ENCODE assay signal across 28 cellular contexts in the genomic region with DNA sequence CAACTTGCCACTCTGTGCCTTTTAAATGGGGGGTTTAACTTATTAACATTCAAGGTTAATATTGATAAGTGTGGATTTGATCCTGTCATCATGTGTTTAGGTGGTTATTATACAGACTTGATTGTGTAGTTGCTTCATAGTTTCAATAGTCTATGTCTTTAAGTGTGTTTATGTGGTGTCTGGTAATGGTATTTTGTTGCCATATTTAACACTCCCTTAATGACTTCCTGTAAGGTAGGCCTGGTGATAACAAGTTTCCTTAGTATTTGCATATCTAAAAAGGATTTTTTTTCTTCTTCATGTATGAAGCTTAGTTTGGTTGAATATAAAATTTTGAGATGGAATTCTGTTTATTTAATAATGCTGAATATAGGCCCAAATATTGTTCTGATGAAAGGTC.
"Had no signal": no experiment of that assay in that cellular context is flagged by ENCODE, and none has a peak within 500 bp of the region (broad histone marks: within the 10 kb centered on the region; RNA-seq: fewer than 3 reads in every experiment).

No MANE protein-coding gene starts in this region.

- H3K27me3 Mint-ChIP-seq: dendritic cell treated with granulocyte-macrophage colony-stimulating factor and Interleukin-4, amounts not matched to agents 40 ng/mL and 50 ng/mL, for 4 days; effector memory CD8-positive, alpha-beta T cell had no signal

- H3K4me3 ChIP-seq: colonic mucosa, coronary artery, dorsolateral prefrontal cortex, esophagus muscularis mucosa, esophagus squamous epithelium, gastrocnemius medialis, gastroesophageal sphincter, heart left ventricle, heart right ventricle had no signal

- H3K9me3 ChIP-seq: colonic mucosa, esophagus squamous epithelium, gastrocnemius medialis, gastroesophageal sphincter had no signal

- FAIRE-seq: colon, endometrium, endothelial cell of umbilical vein, frontal cortex had no signal

- H3K4me3 Mint-ChIP-seq: dendritic cell treated with granulocyte-macrophage colony-stimulating factor and Interleukin-4, amounts not matched to agents 40 ng/mL and 50 ng/mL, for 4 days; effector memory CD8-positive, alpha-beta T cell; endodermal cell had no signal

- H3K9me3 Mint-ChIP-seq: endodermal cell had no signal

- H3K4me1 Mint-ChIP-seq: endodermal cell had no signal

- H3K36me3 ChIP-seq: colonic mucosa, esophagus muscularis mucosa, esophagus squamous epithelium, gastrocnemius medialis, gastroesophageal sphincter, heart left ventricle, heart right ventricle had no signal

- H3K4me1 ChIP-seq: colonic mucosa, esophagus muscularis mucosa, esophagus squamous epithelium, foreskin keratinocyte, gastrocnemius medialis, gastroesophageal sphincter, heart left ventricle, heart right ventricle had no signal

- H3K27ac ChIP-seq: colonic mucosa, coronary artery, dorsolateral prefrontal cortex, epithelial cell of prostate, esophagus muscularis mucosa, esophagus squamous epithelium, foreskin keratinocyte, gastrocnemius medialis, gastroesophageal sphincter, heart left ventricle, heart right ventricle had no signal

- H3K27me3 ChIP-seq: colonic mucosa, dorsolateral prefrontal cortex, esophagus muscularis mucosa, esophagus squamous epithelium, foreskin keratinocyte, gastrocnemius medialis, gastroesophageal sphincter, heart left ventricle, heart right ventricle had no signal

- H3K27ac Mint-ChIP-seq: dendritic cell treated with granulocyte-macrophage colony-stimulating factor and Interleukin-4, amounts not matched to agents 40 ng/mL and 50 ng/mL, for 4 days; effector memory CD8-positive, alpha-beta T cell; endodermal cell had no signal

- DNase-seq: colonic mucosa; cortex of kidney; dermis blood vessel endothelial cell; dorsolateral prefrontal cortex; effector CD4-positive, alpha-beta T cell; effector CD8-positive, alpha-beta T cell; effector memory CD4-positive, alpha-beta T cell; effector memory CD8-positive, alpha-beta T cell; endodermal cell; esophagus squamous epithelium; foreskin fibroblast; foreskin keratinocyte; foreskin melanocyte; gastrocnemius medialis; glutamatergic neuron; head of caudate nucleus; heart left ventricle; heart right ventricle had no signal

- ATAC-seq: effector memory CD8-positive, alpha-beta T cell; esophagus mucosa; foreskin keratinocyte; gastrocnemius medialis; gastroesophageal sphincter; heart left ventricle; heart right ventricle had no signal
